Comparison of ENCODE assay signal across 10 cellular contexts in the genomic region with DNA sequence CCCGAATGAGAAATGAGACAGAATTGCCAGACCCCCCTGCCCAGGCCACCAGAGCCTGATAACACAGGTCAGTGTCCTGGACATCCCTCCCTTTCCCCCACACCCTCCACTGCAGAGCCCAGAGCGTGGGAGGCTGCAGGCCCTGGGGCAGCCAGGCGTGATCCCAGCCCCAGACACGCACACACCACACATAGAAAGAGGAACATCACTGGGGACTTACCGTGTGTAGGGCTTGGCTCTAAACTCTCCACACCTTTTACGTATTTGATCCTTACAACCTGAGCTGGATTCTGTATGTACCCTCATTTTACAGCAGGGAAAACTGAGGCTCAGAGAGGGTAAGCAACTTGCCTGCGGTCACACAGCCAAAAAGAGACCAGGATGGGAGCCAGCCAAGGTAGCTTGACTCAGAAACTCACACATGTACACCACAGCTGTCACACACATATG. TPM values are rescaled to one million over a fixed set of nuclear protein-coding genes. Genes with fewer than 3 reads are reported as not detected.
DNase-seq lines count a peak whose midpoint lies in the region; ATAC-seq and TF ChIP-seq lines count a peak whose summit lies in the region.
"Had no signal": no experiment of that assay in that cellular context is flagged by ENCODE, and none has a peak within 500 bp of the region (broad histone marks: within the 10 kb centered on the region; RNA-seq: fewer than 3 reads in every experiment).

No MANE protein-coding gene starts in this region.

- H3K9me3 ChIP-seq in Peyer's patch (no peaks in the 10 kb centered on the region), A673 (ENCODE audit: low read depth, low read length, poor library complexity, severe bottlenecking) (no peaks in the 10 kb centered on the region), WERI-Rb-1 (ENCODE audit: severe bottlenecking) (no peaks in the 10 kb centered on the region)
- H3K9me3 ChIP-seq: thoracic aorta had no signal

- peaks cover 7% of the 10 kb centered on the region for H3K36me3 ChIP-seq in H7 (replicated peaks; ENCODE audit: control insufficient read depth, insufficient read depth, low read length)
- peaks cover 0 to 4% (median 0%) of the 10 kb centered on the region in 3 donors for H3K36me3 ChIP-seq in Peyer's patch
- H3K36me3 ChIP-seq in A673 (ENCODE audit: insufficient read depth, low read length, poor library complexity, severe bottlenecking) = peaks cover 8% of the 10 kb centered on the region
- peaks cover 8% of the 10 kb centered on the region for H3K36me3 ChIP-seq in WERI-Rb-1

- peak overlapping the region; percentile 68 to 87 (median 80) for H3K4me3 Mint-ChIP-seq in naive B cell

- ATAC-seq in naive B cell (ENCODE audit: low read depth in 2 of 2) = peak; percentile 71 to 78
- no peak for ATAC-seq in sciatic nerve

- CTCF ChIA-PET in A673 (lab: Charles Lee) = interaction anchor here (0.6 kb wide), 1 partner anchor 495 kb away, joined by 3 read pairs; no protein-coding TSS in a partner anchor

- peak overlapping the region; percentile 97 to 100 (median 99) for H3K27ac Mint-ChIP-seq in naive B cell

- intact Hi-C loops in sciatic nerve (cut with DNase I) (loop anchor here (10.0 kb wide), 1 partner anchor 168 kb away; the partner anchor contains the start of gene OLFM2), A673 (cut with micrococcal nuclease; ENCODE audit: unreplicated experiment) (no loop called here)

- H3K27me3 Mint-ChIP-seq in naive B cell = no peaks in the 10 kb centered on the region

- BruUV-seq in A673 (replicated peaks; lab: Mats Ljungman, UMichigan) = no TSS peak

- POLR2A ChIA-PET in A673 (lab: Charles Lee; ENCODE audit: low non-redundant PET) = no interaction called here

- peaks cover 0 to 4% of the 10 kb centered on the region in 2 donors for H3K36me3 Mint-ChIP-seq in naive B cell

- H3K4me1 ChIP-seq in Peyer's patch (peaks cover 0 to 39% (median 23%) of the 10 kb centered on the region in 4 donors), A673 (ENCODE audit: insufficient read depth, low read length, poor library complexity, severe bottlenecking) (peaks cover 14% of the 10 kb centered on the region)

- peaks cover 5% of the 10 kb centered on the region; the same call in 1 of the 2 replicates for H3K27me3 ChIP-seq in H7 (ENCODE audit: control insufficient read depth, insufficient read depth, low read length)
- H3K27me3 ChIP-seq in Peyer's patch = no peaks in the 10 kb centered on the region
- no peaks in the 10 kb centered on the region for H3K27me3 ChIP-seq in A673 (replicated peaks; ENCODE audit: insufficient read depth, low read depth, low read length, poor library complexity)
- no peaks in the 10 kb centered on the region for H3K27me3 ChIP-seq in WERI-Rb-1 (ENCODE audit: insufficient read depth, low read depth, severe bottlenecking)

- H3K27ac ChIP-seq in Peyer's patch (peak overlapping the region; percentile 73 to 94 (median 80)), A673 (ENCODE audit: low read depth, low read length, poor library complexity, severe bottlenecking) (no peak overlapping the region), WERI-Rb-1 (no peak overlapping the region)
- H3K27ac ChIP-seq: thoracic aorta had no signal

- no peak for TF ChIP-seq CTCF in GM12865 (IDR thresholded peaks at IDR 0.05; ENCODE audit: insufficient read depth, low read depth, low read length, missing control alignments)
- no peak for TF ChIP-seq CTCF in Peyer's patch (IDR thresholded peaks at IDR 0.05)
- TF ChIP-seq CTCF in A673 (conservative IDR thresholded peaks at IDR 0.05; ENCODE audit: low read depth, low read length) = no peak
- TF ChIP-seq CTCF in WERI-Rb-1 (IDR thresholded peaks at IDR 0.05; ENCODE audit: low read depth, low read length) = no peak

- peaks cover 58 to 80% (median 69%) of the 10 kb centered on the region in 3 donors for H3K4me1 Mint-ChIP-seq in naive B cell

- H3K9me3 Mint-ChIP-seq in naive B cell = peaks cover 0 to 4% (median 0%) of the 10 kb centered on the region in 7 donors

- no peak for TF ChIP-seq POLR2A in Peyer's patch (IDR thresholded peaks at IDR 0.05)

- DNase-seq in GM12865 (ENCODE audit: low read depth) (peak; percentile 93), H7 (peak; percentile 35), Peyer's patch (peak in 2 of 3 donors; percentile 74 to 77), naive B cell (peak; percentile 82), sciatic nerve (ENCODE audit: low spot score) (no peak), A673 (ENCODE audit: low spot score) (no peak), midbrain (lab: John Stamatoyannopoulos, UW) (no peak), WERI-Rb-1 (no peak)
- DNase-seq: hippocampal formation had no signal

- H3K4me3 ChIP-seq in GM12865 (ENCODE audit: low read depth, low read length) (peak overlapping the region; percentile 71), H7 (ENCODE audit: insufficient read depth, low read depth, low read length) (no peak overlapping the region), Peyer's patch (peak overlapping the region in 1 of 4 donors; percentile 16), A673 (ENCODE audit: low read depth, low read length, poor library complexity, severe bottlenecking) (no peak overlapping the region), WERI-Rb-1 (ENCODE audit: low read depth, low read length) (no peak overlapping the region)
- H3K4me3 ChIP-seq: thoracic aorta had no signal

RNA-seq across cellular contexts. Expression of gene ANGPTL6, which starts 0.3 kb away (rescaled TPM):
- total RNA-seq in H7 (2014; rRNA removed; shearing (Covaris generic)) = 0.15 TPM in 1 of 2 replicates, not detected in the other
- total RNA-seq in Peyer's patch = 10 to 100 TPM in 1 of 4 donors, 1 to 10 TPM in 3; 1.1 to 19.0 (median 2.5) TPM
- polyA plus RNA-seq in naive B cell (ENCODE audit: low read depth in 6 of 6) = 1 to 10 TPM in 1 of 6 donors, under 1 TPM in 3, not detected in 2; 0.39 to 1.1 (median 0.65) TPM
- total RNA-seq in sciatic nerve = not detected
- not detected in 2 replicates for total RNA-seq in A673 (2021)
- total RNA-seq: thoracic aorta had no signal

RNA-seq across cellular contexts. Expression of gene PPAN, which starts 3.4 kb away (rescaled TPM):
- 52.9 and 54.4 TPM in 2 replicates for total RNA-seq in H7 (2014; rRNA removed; shearing (Covaris generic))
- total RNA-seq in Peyer's patch = 100 to 1,000 TPM in 1 of 4 donors, 10 to 100 TPM in 3; 11.7 to 147 (median 24.7) TPM
- 10 to 100 TPM in 5 of 6 donors, 1 to 10 TPM in 1; 7.8 to 30.7 (median 15.1) TPM for polyA plus RNA-seq in naive B cell (ENCODE audit: low read depth in 6 of 6)
- 31.3 TPM for total RNA-seq in sciatic nerve
- 116 and 132 TPM in 2 replicates for total RNA-seq in A673 (2021)

RNA-seq across cellular contexts. Expression of gene P2RY11, which starts 8.7 kb away (rescaled TPM):
- total RNA-seq in H7 (2014; rRNA removed; shearing (Covaris generic)) = 0.87 and 6.2 TPM in 2 replicates
- total RNA-seq in Peyer's patch (10 to 100 TPM in 2 of 4 donors, 1 to 10 TPM in 2; 7.0 to 21.5 (median 11.6) TPM), sciatic nerve (9.9 TPM), A673 (2021) (32.2 and 39.4 TPM in 2 replicates)
- polyA plus RNA-seq in naive B cell (ENCODE audit: low read depth in 6 of 6) = 1 to 10 TPM in 3 of 6 donors, under 1 TPM in 3; 0.69 to 1.2 (median 0.92) TPM

RNA-seq across cellular contexts. Expression of gene SHFL, which starts 16.7 kb away (rescaled TPM):
- total RNA-seq in H7 (2014; rRNA removed; shearing (Covaris generic)) = 14.4 and 20.4 TPM in 2 replicates
- total RNA-seq in Peyer's patch (100 to 1,000 TPM in 1 of 4 donors, 10 to 100 TPM in 3; 39.9 to 125 (median 62.7) TPM), sciatic nerve (47.0 TPM), A673 (2021) (15.2 and 17.3 TPM in 2 replicates)
- 10 to 100 TPM; 14.7 to 37.0 (median 23.8) TPM for polyA plus RNA-seq in naive B cell (ENCODE audit: low read depth in 6 of 6)

RNA-seq across cellular contexts. Expression of gene EIF3G, which starts 16.9 kb away (rescaled TPM):
- total RNA-seq in H7 (2014; rRNA removed; shearing (Covaris generic)) = 354 and 376 TPM in 2 replicates
- 100 to 1,000 TPM; 111 to 220 (median 181) TPM for total RNA-seq in Peyer's patch
- polyA plus RNA-seq in naive B cell (ENCODE audit: low read depth in 6 of 6) = 100 to 1,000 TPM; 141 to 177 (median 159) TPM
- total RNA-seq in sciatic nerve = 155 TPM
- 260 and 266 TPM in 2 replicates for total RNA-seq in A673 (2021)

Comparison
In these comparisons a context has a peak if more than half of its experiments do, and no peak if none do; other contexts are left out.
1. DNase-seq: peak in GM12865 (single experiment), H7 (single experiment), Peyer's patch (2 of 3) and naive B cell (single experiment); none in sciatic nerve (single experiment), A673 (single experiment), midbrain (single experiment) and WERI-Rb-1 (single experiment).
2. H3K27ac ChIP-seq: peak in Peyer's patch (4 of 4); none in A673 (single experiment) and WERI-Rb-1 (single experiment).